ENCODE assay signal across 8 cellular contexts in genomic region chr13:35058585-35058984, GRCh38.
ATAC-seq lines count a peak whose summit lies in the region.

No MANE protein-coding gene starts in this region.

- ATAC-seq in GM18502 (IDR thresholded peaks at IDR 0.05; ENCODE audit: poor library complexity, unreplicated experiment) (peak; percentile 100), GM18870 (IDR thresholded peaks at IDR 0.05; ENCODE audit: unreplicated experiment) (peak; percentile 57), GM19452 (IDR thresholded peaks at IDR 0.05; ENCODE audit: unreplicated experiment) (peak; percentile 78), GM21515 (IDR thresholded peaks at IDR 0.05; ENCODE audit: unreplicated experiment) (peak; percentile 81), HG02588 (IDR thresholded peaks at IDR 0.05; ENCODE audit: unreplicated experiment) (peak; percentile 76), HG02973 (IDR thresholded peaks at IDR 0.05; ENCODE audit: unreplicated experiment) (peak; percentile 95), HG03196 (IDR thresholded peaks at IDR 0.05; ENCODE audit: unreplicated experiment) (peak; percentile 67), HG03520 (IDR thresholded peaks at IDR 0.05; ENCODE audit: unreplicated experiment) (peak; percentile 98)

Comparison
In these comparisons a context has a peak if more than half of its experiments do, and no peak if none do; other contexts are left out.
1. Peak in every context shown above with its lines: ATAC-seq.